Comparison of ENCODE assay signal across 1 cellular context in genomic region chr9:87149794-87150193, GRCh38.
TF ChIP-seq lines count a peak whose summit lies in the region.

No MANE protein-coding gene starts in this region.

TF ChIP-seq in IMR-90, 13 proteins besides CTCF, POLR2A, EP300 and RAD21 (continued from another document):
- TF ChIP-seq USF2 (IDR thresholded peaks at IDR 0.05; ENCODE audit: low read depth, low read length) = no peak
